Comparison of ENCODE assay signal across 24 cellular contexts in the genomic region with DNA sequence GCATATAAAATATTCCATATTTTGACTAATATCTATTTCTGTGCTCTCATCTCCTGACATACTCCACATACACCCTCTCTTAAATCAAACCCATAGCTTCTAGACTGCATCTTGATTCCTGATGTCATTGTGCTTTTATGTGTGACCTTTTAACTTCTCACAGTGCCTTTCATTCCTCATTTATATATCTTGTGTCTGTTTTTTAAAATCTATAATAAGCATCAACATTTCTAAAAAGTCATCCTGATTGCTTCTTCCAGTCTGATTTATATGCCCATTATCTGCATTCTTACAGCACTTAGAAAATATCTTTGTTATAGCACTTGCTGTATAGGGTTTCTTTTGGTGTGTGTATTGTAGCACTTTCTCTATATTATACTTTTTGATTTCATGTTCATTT.
DNase-seq lines count a peak whose midpoint lies in the region; ATAC-seq, FAIRE-seq and TF ChIP-seq lines count a peak whose summit lies in the region.
"Had no signal": no experiment of that assay in that cellular context is flagged by ENCODE, and none has a peak within 500 bp of the region (broad histone marks: within the 10 kb centered on the region; RNA-seq: fewer than 3 reads in every experiment).

No MANE protein-coding gene starts in this region.

- CTCF ChIA-PET in SK-N-SH (lab: Yijun Ruan, JAX) (interaction anchor here (1.2 kb wide), 1 partner anchor 9 kb away, joined by 3 read pairs; no protein-coding TSS in a partner anchor), A549 (lab: Yijun Ruan, JAX) (no interaction called here)

- H3K4me3 ChIP-seq in SK-N-SH (ENCODE audit: low read depth in 2 of 2, low read length in 1 of 2) = no peak overlapping the region
- no peak overlapping the region for H3K4me3 ChIP-seq in A549
- H3K4me3 ChIP-seq in BLaER1 = no peak overlapping the region
- H3K4me3 ChIP-seq: GM12878 had no signal

- TF ChIP-seq POLR2A in A549 (IDR thresholded peaks at IDR 0.05; ENCODE audit: low read length) = no peak

- H3K27me3 Mint-ChIP-seq in activated naive CD8-positive, alpha-beta T cell treated with anti-CD3 and anti-CD28 coated beads for 36 hours = no peaks in the 10 kb centered on the region
- H3K27me3 Mint-ChIP-seq: B cell; CD4-positive, CD25-positive, alpha-beta regulatory T cell had no signal

- H3F3A ChIP-seq in SK-N-SH (replicated peaks; ENCODE audit: insufficient read depth) = no peaks in the 10 kb centered on the region

- H4K20me1 ChIP-seq in SK-N-SH (ENCODE audit: insufficient read depth) = no peaks in the 10 kb centered on the region
- no peaks in the 10 kb centered on the region for H4K20me1 ChIP-seq in BLaER1

- POLR2A ChIA-PET in SK-N-SH (lab: Yijun Ruan, JAX) = no interaction called here
- POLR2A ChIA-PET in A549 (lab: Yijun Ruan, JAX) = no interaction called here

- no peak overlapping the region for H3K4me3 Mint-ChIP-seq in activated naive CD8-positive, alpha-beta T cell treated with anti-CD3 and anti-CD28 coated beads for 36 hours
- H3K4me3 Mint-ChIP-seq: B cell; CD14-positive monocyte; CD4-positive, alpha-beta memory T cell; CD4-positive, CD25-positive, alpha-beta regulatory T cell; CD8-positive, alpha-beta memory T cell had no signal

- H3K36me3 ChIP-seq in SK-N-SH (replicated peaks in 1 of 2; ENCODE audit: control insufficient read depth in 1 of 2, insufficient read depth in 2 of 2, low read length in 1 of 2) (no peaks in the 10 kb centered on the region), BLaER1 (no peaks in the 10 kb centered on the region)

- H3K36me3 Mint-ChIP-seq in activated naive CD8-positive, alpha-beta T cell treated with anti-CD3 and anti-CD28 coated beads for 36 hours = no peaks in the 10 kb centered on the region
- H3K36me3 Mint-ChIP-seq: CD14-positive monocyte; CD4-positive, alpha-beta memory T cell; CD4-positive, CD25-positive, alpha-beta regulatory T cell; CD8-positive, alpha-beta memory T cell had no signal

- no peak for DNase-seq in SK-N-SH
- no peak for DNase-seq in A549 (ENCODE audit: low read depth in 1 of 2, low spot score in 1 of 2)
- DNase-seq in activated naive CD8-positive, alpha-beta T cell treated with anti-CD3 and anti-CD28 coated beads for 36 hours = no peak
- DNase-seq: AML-193; C1 segment of cervical spinal cord; CD4-positive, alpha-beta memory T cell; CD4-positive, CD25-positive, alpha-beta regulatory T cell; CD8-positive, alpha-beta memory T cell; COR-L47; DMS 273 treated with DMSO at 0.1 percent for 48 hours; DMS153; DMS53; DMS79; DND-41; EL; GDM1 had no signal

- H3K27ac ChIP-seq in SK-N-SH (ENCODE audit: low read depth in 2 of 2, low read length in 1 of 2) (peak overlapping the region in 1 of 2 experiments; percentile 48; a peak in 2 of 4 replicates), A549 (no peak overlapping the region), BLaER1 (no peak overlapping the region)
- H3K27ac ChIP-seq: 22Rv1 had no signal

- peaks cover 1% of the 10 kb centered on the region for H3K9me3 Mint-ChIP-seq in activated naive CD8-positive, alpha-beta T cell treated with anti-CD3 and anti-CD28 coated beads for 36 hours

- no peak for ATAC-seq in SK-N-SH treated with all-trans-retinoic acid at 6 μM for 48 hours
- ATAC-seq in A549 = no peak
- ATAC-seq: GM12878 had no signal

- TF ChIP-seq EP300 in SK-N-SH (IDR thresholded peaks at IDR 0.05; ENCODE audit: borderline replicate concordance in 1 of 2, low read depth in 1 of 2, low read length in 1 of 2) (no peak), A549 (IDR thresholded peaks at IDR 0.05) (no peak)

- H3K4me1 Mint-ChIP-seq in activated naive CD8-positive, alpha-beta T cell treated with anti-CD3 and anti-CD28 coated beads for 36 hours = no peaks in the 10 kb centered on the region
- H3K4me1 Mint-ChIP-seq: B cell; CD14-positive monocyte; CD4-positive, alpha-beta memory T cell; CD4-positive, CD25-positive, alpha-beta regulatory T cell; CD8-positive, alpha-beta memory T cell had no signal

- no peaks in the 10 kb centered on the region for H3K9me2 ChIP-seq in SK-N-SH

- H3K27me3 ChIP-seq in SK-N-SH (ENCODE audit: insufficient read depth) (no peaks in the 10 kb centered on the region), BLaER1 (peaks cover 51% of the 10 kb centered on the region)

- no peaks in the 10 kb centered on the region for H3K9me3 ChIP-seq in SK-N-SH
- H3K9me3 ChIP-seq in A549 = no peaks in the 10 kb centered on the region
- H3K9me3 ChIP-seq in BLaER1 = peaks cover 25% of the 10 kb centered on the region

- no peak overlapping the region for H2AFZ ChIP-seq in SK-N-SH (ENCODE audit: low read depth)

- no peak overlapping the region for H3K27ac Mint-ChIP-seq in activated naive CD8-positive, alpha-beta T cell treated with anti-CD3 and anti-CD28 coated beads for 36 hours
- H3K27ac Mint-ChIP-seq: B cell; CD14-positive monocyte; CD4-positive, alpha-beta memory T cell; CD4-positive, CD25-positive, alpha-beta regulatory T cell had no signal

- no peak for TF ChIP-seq CTCF in SK-N-SH (IDR thresholded peaks at IDR 0.05)
- TF ChIP-seq CTCF in A549 (IDR thresholded peaks at IDR 0.05) = no peak

- FAIRE-seq in A549 (lab: Jason Lieb, UNC) = peak; percentile 54
- FAIRE-seq: GM12878, GM12892, GM18507 had no signal

- H3K4me2 ChIP-seq in SK-N-SH (no peak overlapping the region), A549 (no peak overlapping the region), BLaER1 (peak overlapping the region; percentile 43; the same call in 1 of the 2 replicates)

- no peak overlapping the region for H3K9ac ChIP-seq in SK-N-SH
- no peak overlapping the region for H3K9ac ChIP-seq in BLaER1

- no peak for TF ChIP-seq RAD21 in SK-N-SH (IDR thresholded peaks at IDR 0.05; ENCODE audit: low read length)
- no peak for TF ChIP-seq RAD21 in A549 (conservative IDR thresholded peaks at IDR 0.05 in 1 of 2, IDR thresholded peaks at IDR 0.05 in 1 of 2)

- no peaks in the 10 kb centered on the region for H3K79me2 ChIP-seq in SK-N-SH (ENCODE audit: insufficient read depth)

- H3K4me1 ChIP-seq in SK-N-SH (ENCODE audit: control insufficient read depth in 1 of 2, insufficient read depth in 2 of 2, low read depth in 1 of 2, low read length in 1 of 2) (no peaks in the 10 kb centered on the region; a peak in 1 of 4 replicates), A549 (no peaks in the 10 kb centered on the region), BLaER1 (peaks cover 30% of the 10 kb centered on the region)

TF ChIP-seq in SK-N-SH treated with all-trans-retinoic acid at 6 μM for 48 hours, 23 proteins besides CTCF, POLR2A, EP300 and RAD21 (continues in another document):
- no peak for TF ChIP-seq CSDC2 (CRISPR knock-in tag; IDR thresholded peaks at IDR 0.05)
- no peak; the same call in 1 of the 2 replicates for TF ChIP-seq ESRRG (CRISPR knock-in tag; IDR thresholded peaks at IDR 0.05)
- no peak for TF ChIP-seq RARB (CRISPR knock-in tag; IDR thresholded peaks at IDR 0.05)

TF ChIP-seq in SK-N-SH, 30 proteins besides CTCF, POLR2A, EP300 and RAD21 (continues in another document):
- TF ChIP-seq FOXM1 (IDR thresholded peaks at IDR 0.05; ENCODE audit: low read depth) (no peak), MEF2A (IDR thresholded peaks at IDR 0.05; ENCODE audit: borderline replicate concordance, low read depth) (no peak), ELF1 (IDR thresholded peaks at IDR 0.05) (no peak), GATA2 (CRISPR knock-in tag; IDR thresholded peaks at IDR 0.05) (no peak), MXI1 (IDR thresholded peaks at IDR 0.05; ENCODE audit: low read depth, low read length) (no peak), RFX5 (IDR thresholded peaks at IDR 0.05; ENCODE audit: low read length) (no peak), SIN3A (IDR thresholded peaks at IDR 0.05; ENCODE audit: borderline replicate concordance, low read depth, low read length) (no peak)
- TF ChIP-seq, protein P1, sequence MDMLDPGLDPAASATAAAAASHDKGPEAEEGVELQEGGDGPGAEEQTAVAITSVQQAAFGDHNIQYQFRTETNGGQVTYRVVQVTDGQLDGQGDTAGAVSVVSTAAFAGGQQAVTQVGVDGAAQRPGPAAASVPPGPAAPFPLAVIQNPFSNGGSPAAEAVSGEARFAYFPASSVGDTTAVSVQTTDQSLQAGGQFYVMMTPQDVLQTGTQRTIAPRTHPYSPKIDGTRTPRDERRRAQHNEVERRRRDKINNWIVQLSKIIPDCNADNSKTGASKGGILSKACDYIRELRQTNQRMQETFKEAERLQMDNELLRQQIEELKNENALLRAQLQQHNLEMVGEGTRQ (IDR thresholded peaks at IDR 0.05; ENCODE audit: borderline replicate concordance, low read depth, low read length) = no peak

TF ChIP-seq in A549, 52 proteins besides CTCF, POLR2A, EP300 and RAD21 (continues in another document):
- TF ChIP-seq, protein P2, sequence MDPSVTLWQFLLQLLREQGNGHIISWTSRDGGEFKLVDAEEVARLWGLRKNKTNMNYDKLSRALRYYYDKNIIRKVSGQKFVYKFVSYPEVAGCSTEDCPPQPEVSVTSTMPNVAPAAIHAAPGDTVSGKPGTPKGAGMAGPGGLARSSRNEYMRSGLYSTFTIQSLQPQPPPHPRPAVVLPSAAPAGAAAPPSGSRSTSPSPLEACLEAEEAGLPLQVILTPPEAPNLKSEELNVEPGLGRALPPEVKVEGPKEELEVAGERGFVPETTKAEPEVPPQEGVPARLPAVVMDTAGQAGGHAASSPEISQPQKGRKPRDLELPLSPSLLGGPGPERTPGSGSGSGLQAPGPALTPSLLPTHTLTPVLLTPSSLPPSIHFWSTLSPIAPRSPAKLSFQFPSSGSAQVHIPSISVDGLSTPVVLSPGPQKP (IDR thresholded peaks at IDR 0.05; ENCODE audit: low read depth, low read length) = no peak
- TF ChIP-seq ESRRA (IDR thresholded peaks at IDR 0.05; ENCODE audit: borderline replicate concordance, low read length) (no peak), FOSL2 (IDR thresholded peaks at IDR 0.05) (no peak), FOSL2 (CRISPR knock-in tag; IDR thresholded peaks at IDR 0.05) (no peak), CHD4 (IDR thresholded peaks at IDR 0.05; ENCODE audit: borderline replicate concordance) (no peak), KDM1A (IDR thresholded peaks at IDR 0.05; ENCODE audit: low read depth) (no peak), MYC (IDR thresholded peaks at IDR 0.05; ENCODE audit: borderline replicate concordance, low read length) (no peak)
- TF ChIP-seq, protein P3, sequence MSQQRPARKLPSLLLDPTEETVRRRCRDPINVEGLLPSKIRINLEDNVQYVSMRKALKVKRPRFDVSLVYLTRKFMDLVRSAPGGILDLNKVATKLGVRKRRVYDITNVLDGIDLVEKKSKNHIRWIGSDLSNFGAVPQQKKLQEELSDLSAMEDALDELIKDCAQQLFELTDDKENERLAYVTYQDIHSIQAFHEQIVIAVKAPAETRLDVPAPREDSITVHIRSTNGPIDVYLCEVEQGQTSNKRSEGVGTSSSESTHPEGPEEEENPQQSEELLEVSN (IDR thresholded peaks at IDR 0.05; ENCODE audit: borderline replicate concordance, low read depth) = no peak
